ENCODE assay signal across 26 cellular contexts in the genomic region with DNA sequence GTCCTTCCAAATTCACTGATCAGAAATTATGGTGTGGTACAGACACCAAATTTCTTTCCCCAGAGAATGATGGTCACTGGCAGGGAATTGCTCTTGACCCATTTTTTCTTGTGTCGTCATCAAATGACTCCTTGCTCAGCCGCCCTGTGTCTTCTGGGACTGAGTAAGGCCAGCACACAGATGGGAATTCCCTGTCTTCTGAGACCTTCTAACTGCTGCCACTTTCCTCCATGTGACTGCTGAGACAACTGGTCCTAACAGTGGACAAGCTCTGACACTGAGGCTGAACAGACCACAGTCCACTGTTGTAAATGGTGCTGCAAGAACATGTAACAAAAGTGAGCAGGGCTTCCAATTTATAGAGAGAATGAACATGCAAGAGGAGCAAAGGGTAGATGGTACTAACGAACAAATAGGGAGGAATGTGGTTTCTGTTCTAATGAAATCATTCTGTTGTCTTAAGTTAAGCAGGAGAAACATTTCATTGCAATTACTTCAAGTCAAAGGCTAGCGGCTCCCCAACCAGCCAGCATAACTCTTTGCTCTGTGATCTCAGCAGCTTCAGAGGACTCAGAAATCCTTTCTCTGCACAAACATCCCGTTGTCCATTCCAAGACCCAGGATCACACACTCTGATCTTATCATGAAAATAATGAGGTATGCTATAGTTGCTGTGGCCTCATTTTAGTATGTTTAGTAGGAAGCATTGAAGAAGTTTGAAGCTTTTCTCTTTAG.
DNase-seq lines count a peak whose midpoint lies in the region; ATAC-seq and TF ChIP-seq lines count a peak whose summit lies in the region.
"Had no signal": no experiment of that assay in that cellular context is flagged by ENCODE, and none has a peak within 500 bp of the region (broad histone marks: within the 10 kb centered on the region; RNA-seq: fewer than 3 reads in every experiment).

No MANE protein-coding gene starts in this region.

- ATAC-seq in GM19397 (IDR thresholded peaks at IDR 0.05; ENCODE audit: unreplicated experiment) = no peak

- H3K4me3 Mint-ChIP-seq in HFFc6 (no peak overlapping the region; the same call in 1 of the 2 replicates), osteocyte (ENCODE audit: unreplicated experiment) (no peak overlapping the region), CD14-positive monocyte (no peak overlapping the region)
- H3K4me3 Mint-ChIP-seq: CD4-positive, alpha-beta memory T cell had no signal

- H3K27ac Mint-ChIP-seq in HFFc6 (peak overlapping the region; percentile 48; the same call in 1 of the 2 replicates), osteocyte (ENCODE audit: unreplicated experiment) (no peak overlapping the region), CD14-positive monocyte (no peak overlapping the region)

- DNase-seq in AG10803 (ENCODE audit: low read depth) (peak; percentile 15), HFFc6 (peak; percentile 72), choroid plexus epithelial cell (ENCODE audit: low read depth) (peak; percentile 64), osteocyte (ENCODE audit: extremely low spot score, unreplicated experiment) (peak; percentile 32), CD14-positive monocyte (ENCODE audit: low spot score) (no peak)
- no peak for DNase-seq in stimulated activated CD8-positive, alpha-beta memory T cell treated with anti-CD3 and anti-CD28 coated beads, Interleukin-4, amount 100 ng/mL, for 48 hours
- DNase-seq: AML-193; CD4-positive, alpha-beta memory T cell; COR-L47; DMS53; EL; GDM1; KBM-7; NCI-H1048; NCI-H1417; NCI-H1694; NCI-H2081; NCI-H2171; NCI-H226; NCI-H510A; NCI-H69; RPMI8226; SHP77 had no signal

- H3K4me1 Mint-ChIP-seq in HFFc6 (ENCODE audit: low read depth) (peaks cover 30% of the 10 kb centered on the region), osteocyte (ENCODE audit: unreplicated experiment) (peaks cover 26% of the 10 kb centered on the region), CD14-positive monocyte (peaks cover 6% of the 10 kb centered on the region)

- H3K27me3 Mint-ChIP-seq in HFFc6 (ENCODE audit: insufficient read depth) = peaks cover 21% of the 10 kb centered on the region
- peaks cover 60% of the 10 kb centered on the region for H3K27me3 Mint-ChIP-seq in osteocyte (ENCODE audit: unreplicated experiment)
- peaks cover 0 to 6% (median 3%) of the 10 kb centered on the region in 3 donors for H3K27me3 Mint-ChIP-seq in CD14-positive monocyte (ENCODE audit: low read depth in 3 of 3)
- H3K27me3 Mint-ChIP-seq: CD4-positive, alpha-beta memory T cell had no signal

- H3K4me3 ChIP-seq in AG10803 (ENCODE audit: low read length) (no peak overlapping the region), choroid plexus epithelial cell (ENCODE audit: low read depth, low read length) (no peak overlapping the region)
- H3K4me3 ChIP-seq: BLaER1 treated with 17β-estradiol and CSF1 and Interleukin-3, amounts not matched to agents 10 nM and 100 nM; HAP-1 had no signal

- H3K36me3 Mint-ChIP-seq in HFFc6 (ENCODE audit: low read depth) (no peaks in the 10 kb centered on the region), osteocyte (ENCODE audit: unreplicated experiment) (no peaks in the 10 kb centered on the region), CD14-positive monocyte (no peaks in the 10 kb centered on the region)
- H3K36me3 Mint-ChIP-seq: CD4-positive, alpha-beta memory T cell had no signal

- H3K9me3 Mint-ChIP-seq in HFFc6 (no peaks in the 10 kb centered on the region), osteocyte (ENCODE audit: unreplicated experiment) (no peaks in the 10 kb centered on the region), CD14-positive monocyte (no peaks in the 10 kb centered on the region)
- H3K9me3 Mint-ChIP-seq: CD4-positive, alpha-beta memory T cell had no signal

- TF ChIP-seq CTCF in AG10803 (conservative IDR thresholded peaks at IDR 0.05; ENCODE audit: low read length) = no peak
- TF ChIP-seq CTCF in HFFc6 (IDR thresholded peaks at IDR 0.05) = no peak
- no peak for TF ChIP-seq CTCF in choroid plexus epithelial cell (conservative IDR thresholded peaks at IDR 0.05; ENCODE audit: low read depth, low read length)
- TF ChIP-seq CTCF in osteocyte (IDR thresholded peaks at IDR 0.05) = no peak
- TF ChIP-seq CTCF in CD14-positive monocyte (IDR thresholded peaks at IDR 0.05) = no peak

- intact Hi-C loops in CD14-positive monocyte (cut with micrococcal nuclease) = no loop called here

Comparison
In these comparisons a context has a peak if more than half of its experiments do, and no peak if none do; other contexts are left out.
1. DNase-seq: peak in AG10803 (single experiment), HFFc6 (single experiment), choroid plexus epithelial cell (single experiment) and osteocyte (single experiment); none in stimulated activated CD8-positive, alpha-beta memory T cell treated with anti-CD3 and anti-CD28 coated beads, Interleukin-4, amount 100 ng/mL, for 48 hours (single experiment) and CD14-positive monocyte (single experiment).